20 cellular contexts compared by ENCODE assay signal in the genomic region with DNA sequence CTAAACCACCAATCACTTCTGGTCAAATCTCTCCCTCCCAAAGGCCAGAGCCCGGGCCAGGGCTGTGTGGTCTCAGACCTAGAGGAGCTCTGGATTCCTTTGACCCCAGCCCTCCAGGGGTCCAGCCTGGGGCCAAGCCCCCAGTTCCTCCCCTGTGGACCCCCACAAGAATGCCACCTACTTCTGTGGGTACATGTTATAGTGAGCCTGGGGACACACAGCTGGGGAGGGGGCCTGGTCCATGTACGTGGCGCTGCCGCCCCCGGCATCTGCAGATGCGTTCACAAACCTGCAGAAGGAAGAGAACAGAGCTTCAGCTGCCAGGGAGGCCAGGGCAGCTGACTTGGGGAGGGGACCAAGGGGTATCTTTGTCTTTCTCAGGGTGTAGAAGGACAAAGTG. TPM values are rescaled to one million over a fixed set of nuclear protein-coding genes. Genes with fewer than 3 reads are reported as not detected.
DNase-seq lines count a peak whose midpoint lies in the region; ATAC-seq, FAIRE-seq and TF ChIP-seq lines count a peak whose summit lies in the region.
"Had no signal": no experiment of that assay in that cellular context is flagged by ENCODE, and none has a peak within 500 bp of the region (broad histone marks: within the 10 kb centered on the region; RNA-seq: fewer than 3 reads in every experiment).

No MANE protein-coding gene starts in this region.

- H3K4me3 ChIP-seq in HepG2 (replicated peaks in 1 of 3; ENCODE audit: insufficient read depth in 1 of 3, low read depth in 2 of 3, low read length in 3 of 3), result no peak overlapping the region
- no peak overlapping the region for H3K4me3 ChIP-seq in right lobe of liver
- no peak overlapping the region for H3K4me3 ChIP-seq in thyroid gland (replicated peaks in 1 of 3)
- H3K4me3 ChIP-seq in osteoblast (ENCODE audit: insufficient read depth, low read length), result no peak overlapping the region
- H3K4me3 ChIP-seq: PC-9 had no signal

- peaks cover 7 to 20% of the 10 kb centered on the region in 2 experiments for H3K36me3 ChIP-seq in HepG2 (replicated peaks in 1 of 2; ENCODE audit: control insufficient read depth in 1 of 2, insufficient read depth in 2 of 2, low read length in 2 of 2)
- peaks cover 0 to 14% (median 6%) of the 10 kb centered on the region in 4 donors for H3K36me3 ChIP-seq in right lobe of liver
- peaks cover 5% of the 10 kb centered on the region in 2 donors for H3K36me3 ChIP-seq in thyroid gland
- H3K36me3 ChIP-seq in osteoblast (ENCODE audit: insufficient read depth, low read length), result peaks cover 29% of the 10 kb centered on the region

- intact Hi-C loops in HepG2 (cut with micrococcal nuclease; ENCODE audit: unreplicated experiment) (no loop called here), right lobe of liver (cut with DNase I) (no loop called here), activated B cell treated with CpG ODN at 0.5 μM for 24 hours (cut with micrococcal nuclease) (no loop called here), thyroid gland (cut with DNase I) (loop anchor here (10.0 kb wide), 1 partner anchor 47 kb away; the partner anchor contains the start of gene RAB5C)

- TF ChIP-seq CTCF in HepG2 (CRISPR knock-in tag; IDR thresholded peaks at IDR 0.05) (no peak), right lobe of liver (IDR thresholded peaks at IDR 0.05) (no peak), activated B cell treated with CpG ODN at 0.5 μM for 24 hours (IDR thresholded peaks at IDR 0.05) (no peak), thyroid gland (IDR thresholded peaks at IDR 0.05) (no peak), osteoblast (IDR thresholded peaks at IDR 0.05; ENCODE audit: extremely low read depth, low read depth, low read length) (no peak)

- no peaks in the 10 kb centered on the region for H3K9me3 ChIP-seq in HepG2 (ENCODE audit: low read length)
- H3K9me3 ChIP-seq in right lobe of liver, result no peaks in the 10 kb centered on the region
- H3K9me3 ChIP-seq in thyroid gland, result no peaks in the 10 kb centered on the region
- no peaks in the 10 kb centered on the region for H3K9me3 ChIP-seq in osteoblast (ENCODE audit: low read depth, low read length)
- H3K9me3 ChIP-seq: BE2C had no signal

- H3K9ac ChIP-seq in HepG2 (ENCODE audit: insufficient read depth, low read depth, low read length), result no peak overlapping the region

- no peak for TF ChIP-seq RAD21 in HepG2 (CRISPR knock-in tag; IDR thresholded peaks at IDR 0.05)

- peak overlapping the region; percentile 41 for H3K27ac Mint-ChIP-seq in activated B cell treated with CpG ODN at 0.5 μM for 24 hours
- H3K27ac Mint-ChIP-seq in memory B cell, result peak overlapping the region; percentile 98

- H2AFZ ChIP-seq in HepG2 (ENCODE audit: low read length) (no peak overlapping the region), osteoblast (ENCODE audit: low read length) (no peak overlapping the region)
- H2AFZ ChIP-seq: PC-9 had no signal

- in situ Hi-C loops in HepG2 (cut with HindIII; ENCODE audit: extremely low pct_ligation_motif_present, low pct_unique_long_range_greater_than_20kb), result no loop called here

- CTCF ChIA-PET in HepG2 (lab: Yijun Ruan, JAX; ENCODE audit: low intra/inter-chr PET ratio, low total read pairs) (no interaction called here), activated B cell treated with CpG ODN at 0.5 μM for 24 hours (lab: Charles Lee) (interaction anchor here (2.1 kb wide), 1 partner anchor 20 kb away, joined by 5 read pairs; no protein-coding TSS in a partner anchor)

- POLR2A ChIA-PET in HepG2 (lab: Yijun Ruan, JAX), result interaction anchor here (0.8 to 1.7 kb wide), 2 partner anchors 9 to 46 kb away, joined by 3 to 5 read pairs; no protein-coding TSS in a partner anchor
- POLR2A ChIA-PET in activated B cell treated with CpG ODN at 0.5 μM for 24 hours (lab: Charles Lee), result no interaction called here

- WGBS in HepG2 (ENCODE audit: low lambda C conversion rate), result 98% methylated on average over 6 of the region's 6 CpGs
- WGBS in right lobe of liver (ENCODE audit: insufficient coverage, low coverage, low lambda C conversion rate, missing lambda C conversion rate), result no CpG with 5 or more reads among the region's 6 CpGs
- WGBS in thyroid gland, 2 donors, result 89 to 100% methylated on average over 6 of the region's 6 CpGs

- H3K4me1 ChIP-seq in HepG2 (ENCODE audit: insufficient read depth, low read length) (peaks cover 16% of the 10 kb centered on the region), right lobe of liver (peaks cover 0 to 15% (median 5%) of the 10 kb centered on the region in 4 donors), thyroid gland (peaks cover 14 to 23% of the 10 kb centered on the region in 2 donors), osteoblast (ENCODE audit: insufficient read depth, low read length) (no peaks in the 10 kb centered on the region)

- H4K20me1 ChIP-seq in HepG2 (ENCODE audit: insufficient read depth, low read length) (no peaks in the 10 kb centered on the region), osteoblast (ENCODE audit: insufficient read depth, low read length) (no peaks in the 10 kb centered on the region)

- no peak for FAIRE-seq in HepG2 (lab: Jason Lieb, UNC)
- FAIRE-seq: G401.6 had no signal

- no peak for ATAC-seq in HepG2
- no peak for ATAC-seq in right lobe of liver
- no peak for ATAC-seq in activated B cell treated with CpG ODN at 0.5 μM for 24 hours (ENCODE audit: low read depth)
- ATAC-seq in memory B cell (ENCODE audit: low read depth), result no peak

- no peak overlapping the region for H3K27ac ChIP-seq in HepG2 (ENCODE audit: extremely low read length, insufficient read depth, low read length)
- H3K27ac ChIP-seq in right lobe of liver, result no peak overlapping the region
- peak overlapping the region in 2 of 3 donors; percentile 51 to 76 for H3K27ac ChIP-seq in thyroid gland
- H3K27ac ChIP-seq in osteoblast (ENCODE audit: low read depth, low read length), result no peak overlapping the region
- H3K27ac ChIP-seq: PC-9 had no signal

- H3K36me3 Mint-ChIP-seq in activated B cell treated with CpG ODN at 0.5 μM for 24 hours (ENCODE audit: low read depth), result peaks cover 62% of the 10 kb centered on the region
- H3K36me3 Mint-ChIP-seq in memory B cell, result peaks cover 22% of the 10 kb centered on the region

- no peaks in the 10 kb centered on the region for H3K79me2 ChIP-seq in HepG2 (ENCODE audit: insufficient read depth, low read length)
- H3K79me2 ChIP-seq in osteoblast (ENCODE audit: insufficient read depth, low read length), result no peaks in the 10 kb centered on the region

- DNase-seq in HepG2 (ENCODE audit: low spot score) (no peak), right lobe of liver (no peak), activated B cell treated with CpG ODN at 0.5 μM for 24 hours (no peak), memory B cell (ENCODE audit: low spot score in 2 of 2) (no peak), thyroid gland (no peak), ecto neural progenitor cell (ENCODE audit: low spot score) (no peak), osteoblast (ENCODE audit: insufficient read length, low spot score, missing footprints) (no peak)
- DNase-seq: BE2C, DND-41, H9, Kasumi-1, MM.1S, NCI-H1092 treated with DMSO at 0.1 percent for 48 hours, NCI-H510A treated with DMSO at 0.1 percent for 48 hours, NCI-H82, PC-9 had no signal

- H3K27me3 Mint-ChIP-seq in activated B cell treated with CpG ODN at 0.5 μM for 24 hours (no peaks in the 10 kb centered on the region), memory B cell (no peaks in the 10 kb centered on the region)

- H3K27me3 ChIP-seq in HepG2 (ENCODE audit: control insufficient read depth in 1 of 2, insufficient read depth in 2 of 2, low read length in 2 of 2), result no peaks in the 10 kb centered on the region
- no peaks in the 10 kb centered on the region for H3K27me3 ChIP-seq in right lobe of liver
- H3K27me3 ChIP-seq in thyroid gland, result no peaks in the 10 kb centered on the region
- H3K27me3 ChIP-seq in osteoblast (ENCODE audit: insufficient read depth, low read length), result no peaks in the 10 kb centered on the region
- H3K27me3 ChIP-seq: BE2C had no signal

- TF ChIP-seq POLR2A in HepG2 (IDR thresholded peaks at IDR 0.05; ENCODE audit: insufficient read depth in 1 of 2, low read depth in 2 of 2, low read length in 2 of 2) (no peak), right lobe of liver (IDR thresholded peaks at IDR 0.05) (no peak), thyroid gland (IDR thresholded peaks at IDR 0.05) (no peak)

- BruUV-seq in HepG2 (replicated peaks; lab: Mats Ljungman, UMichigan), result no TSS peak

- no peaks in the 10 kb centered on the region for H3K9me3 Mint-ChIP-seq in activated B cell treated with CpG ODN at 0.5 μM for 24 hours
- no peaks in the 10 kb centered on the region for H3K9me3 Mint-ChIP-seq in memory B cell
- H3K9me3 Mint-ChIP-seq: H9 had no signal

- peaks cover 15% of the 10 kb centered on the region for H3K4me1 Mint-ChIP-seq in activated B cell treated with CpG ODN at 0.5 μM for 24 hours
- H3K4me1 Mint-ChIP-seq in memory B cell, result peaks cover 11% of the 10 kb centered on the region

- H3K4me3 Mint-ChIP-seq in activated B cell treated with CpG ODN at 0.5 μM for 24 hours (no peak overlapping the region), memory B cell (no peak overlapping the region)
- H3K4me3 Mint-ChIP-seq: H9 had no signal

- TF ChIP-seq EP300 in HepG2 (IDR thresholded peaks at IDR 0.05; ENCODE audit: low read depth in 2 of 2, low read length in 2 of 2), result no peak
- no peak for TF ChIP-seq EP300 in HepG2 (CRISPR knock-in tag; IDR thresholded peaks at IDR 0.05; ENCODE audit: borderline replicate concordance)

- no peak overlapping the region for H3K4me2 ChIP-seq in HepG2 (ENCODE audit: low read depth, low read length)
- no peak overlapping the region for H3K4me2 ChIP-seq in osteoblast (ENCODE audit: insufficient read depth, low read length)
- H3K4me2 ChIP-seq: PC-9 had no signal

RNA-seq across cellular contexts. Expression of gene GHDC, which starts 7.9 kb away (rescaled TPM):
- total RNA-seq in HepG2 (2016; rRNA removed; fragmentation: Illumina TruSeq; extraction: Trizol), result 8.8 and 22.5 TPM in 2 replicates
- total RNA-seq in HepG2 (2016; cell fraction: cytosol; rRNA removed; fragmentation: Illumina TruSeq; extraction: Trizol; ENCODE audit: low read depth), result 3.1 and 3.3 TPM in 2 replicates
- total RNA-seq in HepG2 (2016; cell fraction: insoluble cytoplasmic fraction; rRNA removed; fragmentation: Illumina TruSeq; extraction: Trizol), result 8.0 and 22.0 TPM in 2 replicates
- 5.2 and 6.2 TPM in 2 replicates for total RNA-seq in HepG2 (2016; cell fraction: membrane; rRNA removed; fragmentation: Illumina TruSeq; extraction: Trizol)
- 22.7 and 27.8 TPM in 2 replicates for total RNA-seq in HepG2 (2016; cell fraction: nucleus; rRNA removed; fragmentation: Illumina TruSeq; extraction: Trizol)
- polyA plus RNA-seq in HepG2 (2011; rRNA removed), result 15.4 and 25.6 TPM in 2 replicates
- polyA plus RNA-seq in HepG2 (2011; cell fraction: cytosol; rRNA removed), result 11.2 and 18.0 TPM in 2 replicates
- 107 and 115 TPM in 2 replicates for polyA plus RNA-seq in HepG2 (2011; cell fraction: nucleus; rRNA removed)
- 15.2 and 19.1 TPM in 2 replicates for polyA plus RNA-seq in HepG2 (2012)
- 2.2 and 2.5 TPM in 2 replicates for polyA plus RNA-seq in HepG2 (2016; cell fraction: cytosol; fragmentation: Illumina TruSeq; extraction: Trizol; ENCODE audit: low read depth)
- 6.0 and 8.7 TPM in 2 replicates for polyA plus RNA-seq in HepG2 (2016; cell fraction: insoluble cytoplasmic fraction; fragmentation: Illumina TruSeq; extraction: Trizol; ENCODE audit: low read depth)
- polyA plus RNA-seq in HepG2 (2016; cell fraction: membrane; fragmentation: Illumina TruSeq; extraction: Trizol; ENCODE audit: low read depth), result 3.6 and 4.1 TPM in 2 replicates
- 45.8 and 46.8 TPM in 2 replicates for polyA plus RNA-seq in HepG2 (2016; cell fraction: nucleus; fragmentation: Illumina TruSeq; extraction: Trizol; ENCODE audit: insufficient read depth, low read depth)
- polyA minus RNA-seq in HepG2 (2011; rRNA and poly(A)+ RNA removed; ENCODE audit: low replicate concordance), result 14.5 and 31.4 TPM in 2 replicates
- 12.0 and 19.4 TPM in 2 replicates for polyA minus RNA-seq in HepG2 (2011; cell fraction: cytosol; rRNA and poly(A)+ RNA removed)
- 12.1 and 14.4 TPM in 2 replicates for polyA minus RNA-seq in HepG2 (2011; cell fraction: nucleus; rRNA and poly(A)+ RNA removed)
- 10 to 100 TPM in 5 of 6 experiments, 1 to 10 TPM in 1; 8.8 to 23.9 (median 12.8) TPM for total RNA-seq in right lobe of liver
- 26.5 and 29.1 TPM in 2 replicates for total RNA-seq in activated B cell treated with CpG ODN at 0.5 μM for 24 hours
- total RNA-seq in thyroid gland, result 100 to 1,000 TPM in 2 of 4 donors, 10 to 100 TPM in 2; 48.4 to 254 (median 95.9) TPM
- 26.8 and 31.8 TPM in 2 replicates for total RNA-seq in osteoblast

RNA-seq across cellular contexts. Expression of gene HCRT, which starts 16.9 kb away (rescaled TPM):
- total RNA-seq in HepG2 (2016; rRNA removed; fragmentation: Illumina TruSeq; extraction: Trizol) (not detected in 2 replicates), right lobe of liver (not detected), activated B cell treated with CpG ODN at 0.5 μM for 24 hours (not detected in 2 replicates), thyroid gland (not detected), osteoblast (not detected in 2 replicates)
- total RNA-seq in HepG2 (2016; cell fraction: cytosol; rRNA removed; fragmentation: Illumina TruSeq; extraction: Trizol; ENCODE audit: low read depth), result not detected in 2 replicates
- total RNA-seq in HepG2 (2016; cell fraction: insoluble cytoplasmic fraction; rRNA removed; fragmentation: Illumina TruSeq; extraction: Trizol), result not detected in 2 replicates
- not detected in 2 replicates for total RNA-seq in HepG2 (2016; cell fraction: membrane; rRNA removed; fragmentation: Illumina TruSeq; extraction: Trizol)
- total RNA-seq in HepG2 (2016; cell fraction: nucleus; rRNA removed; fragmentation: Illumina TruSeq; extraction: Trizol), result not detected in 2 replicates
- polyA plus RNA-seq in HepG2 (2011; rRNA removed), result not detected in 2 replicates
- not detected in 2 replicates for polyA plus RNA-seq in HepG2 (2011; cell fraction: cytosol; rRNA removed)
- not detected in 2 replicates for polyA plus RNA-seq in HepG2 (2011; cell fraction: nucleus; rRNA removed)
- not detected in 2 replicates for polyA plus RNA-seq in HepG2 (2012)
- 0.36 TPM in 1 of 2 replicates, not detected in the other for polyA plus RNA-seq in HepG2 (2016; cell fraction: cytosol; fragmentation: Illumina TruSeq; extraction: Trizol; ENCODE audit: low read depth)
- not detected in 2 replicates for polyA plus RNA-seq in HepG2 (2016; cell fraction: insoluble cytoplasmic fraction; fragmentation: Illumina TruSeq; extraction: Trizol; ENCODE audit: low read depth)
- not detected in 2 replicates for polyA plus RNA-seq in HepG2 (2016; cell fraction: membrane; fragmentation: Illumina TruSeq; extraction: Trizol; ENCODE audit: low read depth)
- polyA plus RNA-seq in HepG2 (2016; cell fraction: nucleus; fragmentation: Illumina TruSeq; extraction: Trizol; ENCODE audit: insufficient read depth, low read depth), result not detected in 2 replicates
- not detected in 2 replicates for polyA minus RNA-seq in HepG2 (2011; rRNA and poly(A)+ RNA removed; ENCODE audit: low replicate concordance)
- not detected in 2 replicates for polyA minus RNA-seq in HepG2 (2011; cell fraction: cytosol; rRNA and poly(A)+ RNA removed)
- not detected in 2 replicates for polyA minus RNA-seq in HepG2 (2011; cell fraction: nucleus; rRNA and poly(A)+ RNA removed)
- total RNA-seq: H9, HT-29, IMR-90, PC-9 had no signal
- polyA plus RNA-seq: AG04450, IMR-90 had no signal

RNA-seq across cellular contexts. Expression of gene KCNH4, which starts 21.2 kb away (rescaled TPM):
- total RNA-seq in HepG2 (2016; rRNA removed; fragmentation: Illumina TruSeq; extraction: Trizol) (0.09 TPM in 1 of 2 replicates, not detected in the other), right lobe of liver (under 1 TPM in 1 of 6 experiments, not detected in 5; 0.11 TPM), activated B cell treated with CpG ODN at 0.5 μM for 24 hours (0.59 and 0.80 TPM in 2 replicates), thyroid gland (not detected), osteoblast (not detected in 2 replicates)
- total RNA-seq in HepG2 (2016; cell fraction: cytosol; rRNA removed; fragmentation: Illumina TruSeq; extraction: Trizol; ENCODE audit: low read depth), result 0.09 TPM in 1 of 2 replicates, not detected in the other
- total RNA-seq in HepG2 (2016; cell fraction: insoluble cytoplasmic fraction; rRNA removed; fragmentation: Illumina TruSeq; extraction: Trizol), result 0.06 TPM in 1 of 2 replicates, not detected in the other
- total RNA-seq in HepG2 (2016; cell fraction: membrane; rRNA removed; fragmentation: Illumina TruSeq; extraction: Trizol), result 0.06 and 0.10 TPM in 2 replicates
- 0.09 TPM in 1 of 2 replicates, not detected in the other for total RNA-seq in HepG2 (2016; cell fraction: nucleus; rRNA removed; fragmentation: Illumina TruSeq; extraction: Trizol)
- 0.01 and 0.04 TPM in 2 replicates for polyA plus RNA-seq in HepG2 (2011; rRNA removed)
- polyA plus RNA-seq in HepG2 (2011; cell fraction: cytosol; rRNA removed), result 0.03 and 0.04 TPM in 2 replicates
- 0.19 and 0.34 TPM in 2 replicates for polyA plus RNA-seq in HepG2 (2011; cell fraction: nucleus; rRNA removed)
- polyA plus RNA-seq in HepG2 (2012), result 0.03 TPM in 1 of 2 replicates, not detected in the other
- 0.18 and 0.19 TPM in 2 replicates for polyA plus RNA-seq in HepG2 (2016; cell fraction: cytosol; fragmentation: Illumina TruSeq; extraction: Trizol; ENCODE audit: low read depth)
- 0.08 TPM in 2 replicates for polyA plus RNA-seq in HepG2 (2016; cell fraction: insoluble cytoplasmic fraction; fragmentation: Illumina TruSeq; extraction: Trizol; ENCODE audit: low read depth)
- 0.15 and 0.30 TPM in 2 replicates for polyA plus RNA-seq in HepG2 (2016; cell fraction: membrane; fragmentation: Illumina TruSeq; extraction: Trizol; ENCODE audit: low read depth)
- 0.19 and 0.20 TPM in 2 replicates for polyA plus RNA-seq in HepG2 (2016; cell fraction: nucleus; fragmentation: Illumina TruSeq; extraction: Trizol; ENCODE audit: insufficient read depth, low read depth)
- 0.24 TPM in 1 of 2 replicates, not detected in the other for polyA minus RNA-seq in HepG2 (2011; rRNA and poly(A)+ RNA removed; ENCODE audit: low replicate concordance)
- polyA minus RNA-seq in HepG2 (2011; cell fraction: cytosol; rRNA and poly(A)+ RNA removed), result not detected in 2 replicates
- polyA minus RNA-seq in HepG2 (2011; cell fraction: nucleus; rRNA and poly(A)+ RNA removed), result not detected in 2 replicates
- total RNA-seq: H9, HT-29, IMR-90, PC-9 had no signal

RNA-seq across cellular contexts. Expression of gene RAB5C, which starts 47.4 kb away (rescaled TPM):
- total RNA-seq in HepG2 (2016; rRNA removed; fragmentation: Illumina TruSeq; extraction: Trizol) (110 and 136 TPM in 2 replicates), right lobe of liver (100 to 1,000 TPM in 1 of 6 experiments, 10 to 100 TPM in 5; 54.0 to 108 (median 65.3) TPM), activated B cell treated with CpG ODN at 0.5 μM for 24 hours (79.1 and 82.2 TPM in 2 replicates), thyroid gland (100 to 1,000 TPM; 116 to 208 (median 147) TPM), osteoblast (80.0 and 90.5 TPM in 2 replicates)
- total RNA-seq in HepG2 (2016; cell fraction: cytosol; rRNA removed; fragmentation: Illumina TruSeq; extraction: Trizol; ENCODE audit: low read depth), result 61.7 and 72.3 TPM in 2 replicates
- total RNA-seq in HepG2 (2016; cell fraction: insoluble cytoplasmic fraction; rRNA removed; fragmentation: Illumina TruSeq; extraction: Trizol), result 112 and 128 TPM in 2 replicates
- total RNA-seq in HepG2 (2016; cell fraction: membrane; rRNA removed; fragmentation: Illumina TruSeq; extraction: Trizol), result 97.4 and 130 TPM in 2 replicates
- 58.3 and 58.4 TPM in 2 replicates for total RNA-seq in HepG2 (2016; cell fraction: nucleus; rRNA removed; fragmentation: Illumina TruSeq; extraction: Trizol)
- 123 and 129 TPM in 2 replicates for polyA plus RNA-seq in HepG2 (2011; rRNA removed)
- polyA plus RNA-seq in HepG2 (2011; cell fraction: cytosol; rRNA removed), result 151 and 173 TPM in 2 replicates
- 63.1 and 63.8 TPM in 2 replicates for polyA plus RNA-seq in HepG2 (2011; cell fraction: nucleus; rRNA removed)
- polyA plus RNA-seq in HepG2 (2012), result 88.1 and 94.6 TPM in 2 replicates
- polyA plus RNA-seq in HepG2 (2016; cell fraction: cytosol; fragmentation: Illumina TruSeq; extraction: Trizol; ENCODE audit: low read depth), result 121 and 161 TPM in 2 replicates
- polyA plus RNA-seq in HepG2 (2016; cell fraction: insoluble cytoplasmic fraction; fragmentation: Illumina TruSeq; extraction: Trizol; ENCODE audit: low read depth), result 256 and 287 TPM in 2 replicates
- 158 and 192 TPM in 2 replicates for polyA plus RNA-seq in HepG2 (2016; cell fraction: membrane; fragmentation: Illumina TruSeq; extraction: Trizol; ENCODE audit: low read depth)
- polyA plus RNA-seq in HepG2 (2016; cell fraction: nucleus; fragmentation: Illumina TruSeq; extraction: Trizol; ENCODE audit: insufficient read depth, low read depth), result 155 and 165 TPM in 2 replicates
- 69.9 and 105 TPM in 2 replicates for polyA minus RNA-seq in HepG2 (2011; rRNA and poly(A)+ RNA removed; ENCODE audit: low replicate concordance)
- 30.2 and 31.4 TPM in 2 replicates for polyA minus RNA-seq in HepG2 (2011; cell fraction: cytosol; rRNA and poly(A)+ RNA removed)
- polyA minus RNA-seq in HepG2 (2011; cell fraction: nucleus; rRNA and poly(A)+ RNA removed), result 15.9 and 19.8 TPM in 2 replicates

Comparison
In these comparisons a context has a peak if more than half of its experiments do, and no peak if none do; other contexts are left out.
1. H3K27ac ChIP-seq: peak in thyroid gland (2 of 3); none in HepG2 (single experiment), right lobe of liver (0 of 3) and osteoblast (single experiment).